35 cellular contexts compared by ENCODE assay signal in genomic region chr2:205013586-205013985, GRCh38.
"Had no signal": no experiment of that assay in that cellular context is flagged by ENCODE, and none has a peak within 500 bp of the region (broad histone marks: within the 10 kb centered on the region; RNA-seq: fewer than 3 reads in every experiment).

No MANE protein-coding gene starts in this region.

- H3K4me3 ChIP-seq: MG63 had no signal

- H3K4me2 ChIP-seq: KMS-11 had no signal

- H3K27ac ChIP-seq: KMS-11 had no signal

- DNase-seq: Karpas-422, Kasumi-1, MG63, MM.1S, MV-4-11, NCI-H1048, NCI-H1092, NCI-H1092 treated with DMSO at 0.1 percent for 48 hours, NCI-H1105, NCI-H1105 treated with DMSO at 0.1 percent for 48 hours, NCI-H1417, NCI-H1417 treated with DMSO at 0.1 percent for 48 hours, NCI-H1436, NCI-H1436 treated with DMSO at 0.1 percent for 48 hours, NCI-H146, NCI-H1694, NCI-H1694 treated with DMSO at 0.1 percent for 48 hours, NCI-H187, NCI-H187 treated with DMSO at 0.1 percent for 48 hours, NCI-H1930, NCI-H2029, NCI-H2029 treated with DMSO at 0.1 percent for 48 hours, NCI-H2081, NCI-H2081 treated with DMSO at 0.1 percent for 48 hours, NCI-H2107, NCI-H2171, NCI-H2171 treated with DMSO at 0.1 percent for 48 hours, NCI-H226, NCI-H345, NCI-H446, NCI-H446 treated with DMSO at 0.1 percent for 48 hours, NCI-H510A, NCI-H510A treated with DMSO at 0.1 percent for 48 hours, NCI-H524 had no signal

- H3K36me3 ChIP-seq: MG63 had no signal

- H3K9ac ChIP-seq: KMS-11 had no signal

- H3K27me3 ChIP-seq: MG63 had no signal
